ENCODE assay signal across 21 cellular contexts in genomic region chr13:67156718-67157049, GRCh38.
DNase-seq lines count a peak whose midpoint lies in the region; ATAC-seq and TF ChIP-seq lines count a peak whose summit lies in the region.
"Had no signal": no experiment of that assay in that cellular context is flagged by ENCODE, and none has a peak within 500 bp of the region (broad histone marks: within the 10 kb centered on the region; RNA-seq: fewer than 3 reads in every experiment).

No MANE protein-coding gene starts in this region.

- CTCF ChIA-PET in WTC11 (lab: Charles Lee) = no interaction called here

- no peaks in the 10 kb centered on the region for H3K4me1 ChIP-seq in endodermal cell (ENCODE audit: control insufficient read depth, insufficient read depth, low read length)
- H3K4me1 ChIP-seq in adrenal gland (replicated peaks in 1 of 2) = no peaks in the 10 kb centered on the region
- H3K4me1 ChIP-seq in thyroid gland = no peaks in the 10 kb centered on the region
- H3K4me1 ChIP-seq: BLaER1 had no signal

- TF ChIP-seq CTCF in WTC11 (IDR thresholded peaks at IDR 0.05) = no peak
- TF ChIP-seq CTCF in endodermal cell (conservative IDR thresholded peaks at IDR 0.05) = peak; percentile 42
- no peak for TF ChIP-seq CTCF in adrenal gland (IDR thresholded peaks at IDR 0.05)
- TF ChIP-seq CTCF in thyroid gland (IDR thresholded peaks at IDR 0.05) = no peak

- H3K27ac Mint-ChIP-seq in WTC11 (no peak overlapping the region), endodermal cell (no peak overlapping the region)
- H3K27ac Mint-ChIP-seq in stimulated activated effector memory CD8-positive, alpha-beta T cell treated with anti-CD3 and anti-CD28 coated beads, Interleukin-12 subunit alpha, Interleukin-12 subunit beta, amount 100 ng/mL, for 72 hours = no peak overlapping the region
- H3K27ac Mint-ChIP-seq: CD4-positive, alpha-beta T cell had no signal

- no peak overlapping the region for H3K9ac ChIP-seq in endodermal cell (ENCODE audit: extremely low read depth, low read length, poor library complexity, severe bottlenecking)
- H3K9ac ChIP-seq: BLaER1, GM23248 had no signal

- TF ChIP-seq POLR2A in adrenal gland (IDR thresholded peaks at IDR 0.05) (no peak), thyroid gland (IDR thresholded peaks at IDR 0.05) (no peak)

- WGBS in endodermal cell (ENCODE audit: insufficient coverage in 1 of 2, insufficient read length in 1 of 2), 2 experiments = 76 to 80% methylated on average over 1 to 5 of the region's 7 CpGs
- WGBS in adrenal gland, 4 donors = 70 to 78% (median 74%) methylated on average over 7 of the region's 7 CpGs
- 77 to 78% methylated on average over 7 of the region's 7 CpGs for WGBS in thyroid gland, 2 donors

- H3K9me3 ChIP-seq in endodermal cell (ENCODE audit: control insufficient read depth, low read length) (no peaks in the 10 kb centered on the region), adrenal gland (replicated peaks in 1 of 3) (no peaks in the 10 kb centered on the region), thyroid gland (no peaks in the 10 kb centered on the region)

- H3K27ac ChIP-seq in endodermal cell (ENCODE audit: low read depth, low read length) (no peak overlapping the region), adrenal gland (no peak overlapping the region), thyroid gland (no peak overlapping the region)
- H3K27ac ChIP-seq: BLaER1, GM23248, SK-N-MC had no signal

- POLR2A ChIA-PET in WTC11 (lab: Charles Lee) = no interaction called here

- H3K36me3 ChIP-seq in endodermal cell (ENCODE audit: control insufficient read depth, insufficient read depth, low read length) = no peaks in the 10 kb centered on the region
- no peaks in the 10 kb centered on the region for H3K36me3 ChIP-seq in adrenal gland (replicated peaks in 1 of 2)
- no peaks in the 10 kb centered on the region for H3K36me3 ChIP-seq in thyroid gland

- no peaks in the 10 kb centered on the region for H3K27me3 ChIP-seq in endodermal cell (ENCODE audit: control insufficient read depth, insufficient read depth, low read length, poor library complexity, severe bottlenecking)
- no peaks in the 10 kb centered on the region for H3K27me3 ChIP-seq in adrenal gland
- H3K27me3 ChIP-seq in thyroid gland = no peaks in the 10 kb centered on the region
- H3K27me3 ChIP-seq: BLaER1 had no signal

- intact Hi-C loops in adrenal gland (cut with DNase I) (no loop called here), thyroid gland (cut with DNase I) (no loop called here)

- H3K9me3 Mint-ChIP-seq in WTC11 (0 out of 2 replicates have a peak, but pooled peaks cover 3% of the 10 kb centered on the region), endodermal cell (no peaks in the 10 kb centered on the region)
- peaks cover 12% of the 10 kb centered on the region for H3K9me3 Mint-ChIP-seq in stimulated activated effector memory CD8-positive, alpha-beta T cell treated with anti-CD3 and anti-CD28 coated beads, Interleukin-12 subunit alpha, Interleukin-12 subunit beta, amount 100 ng/mL, for 72 hours
- H3K9me3 Mint-ChIP-seq: CD4-positive, alpha-beta T cell had no signal

- ATAC-seq in WTC11 = peak; percentile 84
- peak; percentile 11 for ATAC-seq in stimulated activated effector memory CD8-positive, alpha-beta T cell treated with anti-CD3 and anti-CD28 coated beads, Interleukin-12 subunit alpha, Interleukin-12 subunit beta, amount 100 ng/mL, for 72 hours

- H3K27me3 Mint-ChIP-seq in WTC11 (ENCODE audit: low read depth) (no peaks in the 10 kb centered on the region), endodermal cell (ENCODE audit: insufficient read depth) (no peaks in the 10 kb centered on the region)
- H3K27me3 Mint-ChIP-seq: CD4-positive, alpha-beta T cell had no signal

- peak; percentile 32 for DNase-seq in Ammon's horn (ENCODE audit: low spot score)
- DNase-seq in WTC11 (ENCODE audit: low spot score) = peak; percentile 11
- DNase-seq in endodermal cell = peak; percentile 48
- DNase-seq in stimulated activated effector memory CD8-positive, alpha-beta T cell treated with anti-CD3 and anti-CD28 coated beads, Interleukin-12 subunit alpha, Interleukin-12 subunit beta, amount 100 ng/mL, for 72 hours (ENCODE audit: low spot score in 2 of 2) = no peak
- DNase-seq in Kasumi-1 (lab: John Stamatoyannopoulos, UW) = no peak
- DNase-seq in adrenal gland = no peak
- no peak for DNase-seq in thyroid gland
- DNase-seq: CD4-positive, alpha-beta T cell; DMS53; GM23248; HCEC 1CT; MV-4-11; NCI-H1105; NCI-H1436 treated with DMSO at 0.1 percent for 48 hours; NCI-H2029; NCI-H446; NCI-H524 treated with DMSO at 0.1 percent for 48 hours; NCI-H774; SIG-M5 had no signal

- H3K4me1 Mint-ChIP-seq in WTC11 = peaks cover 6% of the 10 kb centered on the region
- H3K4me1 Mint-ChIP-seq in endodermal cell = no peaks in the 10 kb centered on the region
- no peaks in the 10 kb centered on the region for H3K4me1 Mint-ChIP-seq in stimulated activated effector memory CD8-positive, alpha-beta T cell treated with anti-CD3 and anti-CD28 coated beads, Interleukin-12 subunit alpha, Interleukin-12 subunit beta, amount 100 ng/mL, for 72 hours

- H3K4me3 Mint-ChIP-seq in WTC11 (no peak overlapping the region), endodermal cell (no peak overlapping the region)
- no peak overlapping the region for H3K4me3 Mint-ChIP-seq in stimulated activated effector memory CD8-positive, alpha-beta T cell treated with anti-CD3 and anti-CD28 coated beads, Interleukin-12 subunit alpha, Interleukin-12 subunit beta, amount 100 ng/mL, for 72 hours
- H3K4me3 Mint-ChIP-seq: CD4-positive, alpha-beta T cell had no signal

- H3K36me3 Mint-ChIP-seq in WTC11 (no peaks in the 10 kb centered on the region), endodermal cell (ENCODE audit: low read depth) (no peaks in the 10 kb centered on the region)
- H3K36me3 Mint-ChIP-seq in stimulated activated effector memory CD8-positive, alpha-beta T cell treated with anti-CD3 and anti-CD28 coated beads, Interleukin-12 subunit alpha, Interleukin-12 subunit beta, amount 100 ng/mL, for 72 hours = no peaks in the 10 kb centered on the region

- H3K4me3 ChIP-seq in endodermal cell (ENCODE audit: low read length) (no peak overlapping the region), adrenal gland (no peak overlapping the region), thyroid gland (replicated peaks in 1 of 3) (no peak overlapping the region)
- H3K4me3 ChIP-seq: BLaER1, GM23248, SK-N-MC had no signal

TF ChIP-seq in WTC11, 78 proteins besides CTCF, POLR2A, EP300 and RAD21:
- TF ChIP-seq ZNF423 (CRISPR knock-in tag; IDR thresholded peaks at IDR 0.05) (no peak), ZNF396 (CRISPR knock-in tag; IDR thresholded peaks at IDR 0.05; ENCODE audit: borderline replicate concordance) (no peak), SOX15 (CRISPR knock-in tag; IDR thresholded peaks at IDR 0.05) (no peak)

Comparison
In these comparisons a context has a peak if more than half of its experiments do, and no peak if none do; other contexts are left out.
1. DNase-seq: peak in Ammon's horn (single experiment), WTC11 (single experiment) and endodermal cell (single experiment); none in stimulated activated effector memory CD8-positive, alpha-beta T cell treated with anti-CD3 and anti-CD28 coated beads, Interleukin-12 subunit alpha, Interleukin-12 subunit beta, amount 100 ng/mL, for 72 hours (0 of 2), Kasumi-1 (0 of 2), adrenal gland (0 of 7) and thyroid gland (0 of 2).